22 cellular contexts compared by ENCODE assay signal in the genomic region with DNA sequence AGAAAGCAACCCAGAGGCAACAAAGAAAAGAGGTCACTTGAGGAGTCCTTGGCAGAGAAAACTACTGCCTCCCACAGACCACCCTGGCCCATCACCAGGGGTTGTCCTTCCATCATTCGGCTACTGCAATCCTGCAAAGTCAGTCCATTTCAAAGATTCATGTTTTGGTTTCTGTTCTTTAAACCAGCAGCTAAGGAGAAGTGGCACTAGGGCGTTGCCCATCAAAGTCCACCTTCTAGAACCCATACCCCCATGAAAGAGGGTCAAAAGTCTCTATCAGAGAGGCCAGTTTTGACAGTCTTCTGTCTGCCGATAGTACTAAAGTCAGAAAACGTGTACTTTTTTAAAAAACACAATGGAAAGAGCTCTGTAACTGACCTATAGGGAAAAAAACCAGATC. TPM values are rescaled to one million over a fixed set of nuclear protein-coding genes. Genes with fewer than 3 reads are reported as not detected.
DNase-seq lines count a peak whose midpoint lies in the region; ATAC-seq and TF ChIP-seq lines count a peak whose summit lies in the region.
"Had no signal": no experiment of that assay in that cellular context is flagged by ENCODE, and none has a peak within 500 bp of the region (broad histone marks: within the 10 kb centered on the region; RNA-seq: fewer than 3 reads in every experiment).

No MANE protein-coding gene starts in this region.

- H3F3A ChIP-seq in OCI-LY1 (ENCODE audit: insufficient read depth, low read length): no peaks in the 10 kb centered on the region

- H2AFZ ChIP-seq in OCI-LY1 (ENCODE audit: low read length): no peak overlapping the region
- H2AFZ ChIP-seq: PC-9 had no signal

- POLR2A ChIA-PET in activated CD4-positive, alpha-beta T cell treated with anti-CD3 and anti-CD28 coated beads, Interleukin-2, amount 10 ng/mL, durations not matched to agents 7 days and 5 days (lab: Charles Lee): interaction anchor here (0.6 kb wide), 1 partner anchor 13 kb away, joined by 3 read pairs; no protein-coding TSS in a partner anchor

- H3K36me3 ChIP-seq in OCI-LY1 (ENCODE audit: insufficient read depth, low read length): peaks cover 34% of the 10 kb centered on the region
- H3K36me3 ChIP-seq in gastroesophageal sphincter: peaks cover 0 to 15% of the 10 kb centered on the region in 2 donors
- no peaks in the 10 kb centered on the region for H3K36me3 ChIP-seq in thoracic aorta
- H3K36me3 ChIP-seq: upper lobe of left lung had no signal

- CTCF ChIA-PET in activated CD4-positive, alpha-beta T cell treated with anti-CD3 and anti-CD28 coated beads, Interleukin-2, amount 10 ng/mL, durations not matched to agents 7 days and 5 days (lab: Charles Lee): interaction anchor here (0.8 to 1.2 kb wide), 3 partner anchors 8 to 14 kb away, joined by 3 to 4 read pairs (median 3); a partner anchor contains a TSS

- H3K27me3 ChIP-seq in OCI-LY1 (ENCODE audit: insufficient read depth, low read length) (no peaks in the 10 kb centered on the region), gastroesophageal sphincter (no peaks in the 10 kb centered on the region), thoracic aorta (replicated peaks; ENCODE audit: insufficient read depth) (no peaks in the 10 kb centered on the region)
- H3K27me3 ChIP-seq: BLaER1 treated with 17β-estradiol and CSF1 and Interleukin-3, amounts not matched to agents 10 nM and 100 nM; upper lobe of left lung had no signal

- H3K27ac Mint-ChIP-seq in activated CD4-positive, alpha-beta T cell treated with anti-CD3 and anti-CD28 coated beads, Interleukin-2, amount 10 ng/mL, durations not matched to agents 7 days and 5 days: peak overlapping the region; percentile 43

- H3K4me3 ChIP-seq in OCI-LY1 (ENCODE audit: low read depth, low read length, poor library complexity, severe bottlenecking) (no peak overlapping the region), gastroesophageal sphincter (no peak overlapping the region), thoracic aorta (no peak overlapping the region)
- H3K4me3 ChIP-seq: BLaER1 treated with 17β-estradiol and CSF1 and Interleukin-3, amounts not matched to agents 10 nM and 100 nM; PC-9; smooth muscle cell; upper lobe of left lung had no signal

- no peaks in the 10 kb centered on the region for H3K9me3 Mint-ChIP-seq in activated CD4-positive, alpha-beta T cell treated with anti-CD3 and anti-CD28 coated beads, Interleukin-2, amount 10 ng/mL, durations not matched to agents 7 days and 5 days
- H3K9me3 Mint-ChIP-seq: activated CD4-positive, alpha-beta T cell treated with anti-CD3 and anti-CD28 coated beads, Interleukin-2, amount 10 ng/mL, durations not matched to agents 24 days and 14 days; activated naive CD4-positive, alpha-beta T cell treated with anti-CD3 and anti-CD28 coated beads, Interleukin-2, amount 10 ng/mL, durations not matched to agents 7 days and 5 days; nephron had no signal

- ATAC-seq in gastroesophageal sphincter (no peak), thoracic aorta (ENCODE audit: insufficient number of reproducible peaks, low FRiP score, low read depth) (no peak), HG03469 (IDR thresholded peaks at IDR 0.05; ENCODE audit: unreplicated experiment) (no peak)

- H3K9me3 ChIP-seq in OCI-LY1 (ENCODE audit: low read length): no peaks in the 10 kb centered on the region
- H3K9me3 ChIP-seq in gastroesophageal sphincter: no peaks in the 10 kb centered on the region
- H3K9me3 ChIP-seq in thoracic aorta: no peaks in the 10 kb centered on the region
- H3K9me3 ChIP-seq: BLaER1 treated with 17β-estradiol and CSF1 and Interleukin-3, amounts not matched to agents 10 nM and 100 nM; upper lobe of left lung had no signal

- TF ChIP-seq POLR2A in gastroesophageal sphincter (IDR thresholded peaks at IDR 0.05): no peak

- no peak overlapping the region for H3K4me3 Mint-ChIP-seq in activated CD4-positive, alpha-beta T cell treated with anti-CD3 and anti-CD28 coated beads, Interleukin-2, amount 10 ng/mL, durations not matched to agents 7 days and 5 days
- H3K4me3 Mint-ChIP-seq: activated CD4-positive, alpha-beta T cell treated with anti-CD3 and anti-CD28 coated beads, Interleukin-2, amount 10 ng/mL, durations not matched to agents 24 days and 14 days; activated naive CD4-positive, alpha-beta T cell treated with anti-CD3 and anti-CD28 coated beads, Interleukin-2, amount 10 ng/mL, durations not matched to agents 7 days and 5 days; nephron had no signal

- no peaks in the 10 kb centered on the region for H3K27me3 Mint-ChIP-seq in activated CD4-positive, alpha-beta T cell treated with anti-CD3 and anti-CD28 coated beads, Interleukin-2, amount 10 ng/mL, durations not matched to agents 7 days and 5 days
- H3K27me3 Mint-ChIP-seq: activated CD4-positive, alpha-beta T cell treated with anti-CD3 and anti-CD28 coated beads, Interleukin-2, amount 10 ng/mL, durations not matched to agents 24 days and 14 days; activated naive CD4-positive, alpha-beta T cell treated with anti-CD3 and anti-CD28 coated beads, Interleukin-2, amount 10 ng/mL, durations not matched to agents 7 days and 5 days had no signal

- H3K79me2 ChIP-seq in OCI-LY1 (ENCODE audit: insufficient read depth, low read length): peaks cover 90% of the 10 kb centered on the region

- no peak for DNase-seq in activated CD4-positive, alpha-beta T cell treated with anti-CD3 and anti-CD28 coated beads, Interleukin-2, amount 10 ng/mL, durations not matched to agents 7 days and 5 days
- no peak for DNase-seq in activated CD4-positive, alpha-beta T cell treated with anti-CD3 and anti-CD28 coated beads for 48 hours
- no peak for DNase-seq in thoracic aorta (ENCODE audit: low spot score)
- DNase-seq in NCI-H2081 treated with DMSO at 0.1 percent for 48 hours (lab: John Stamatoyannopoulos, UW): no peak
- DNase-seq in NCI-H2171 (lab: John Stamatoyannopoulos, UW): no peak
- DNase-seq: activated CD4-positive, alpha-beta T cell treated with anti-CD3 and anti-CD28 coated beads, Interleukin-2, amount 10 ng/mL, durations not matched to agents 24 days and 14 days; activated CD8-positive, alpha-beta memory T cell treated with anti-CD3 and anti-CD28 coated beads, Interleukin-2, amount 50 U/mL, for 48 hours; activated naive CD4-positive, alpha-beta T cell treated with anti-CD3 and anti-CD28 coated beads, Interleukin-2, amount 10 ng/mL, durations not matched to agents 7 days and 5 days; DMS153; IMR-90; NCI-H2029 treated with DMSO at 0.1 percent for 48 hours; NCI-H510A treated with DMSO at 0.1 percent for 48 hours; PC-9; posterior cingulate gyrus; T1000 had no signal

- no peak for TF ChIP-seq CTCF in OCI-LY1 (IDR thresholded peaks at IDR 0.05; ENCODE audit: low read length)
- no peak for TF ChIP-seq CTCF in gastroesophageal sphincter (IDR thresholded peaks at IDR 0.05)
- no peak for TF ChIP-seq CTCF in thoracic aorta (IDR thresholded peaks at IDR 0.05)

- H3K9ac ChIP-seq in OCI-LY1 (ENCODE audit: low read length): no peak overlapping the region
- H3K9ac ChIP-seq: BLaER1 treated with 17β-estradiol and CSF1 and Interleukin-3, amounts not matched to agents 10 nM and 100 nM had no signal

- H3K9me2 ChIP-seq in OCI-LY1 (ENCODE audit: low read depth, low read length): no peaks in the 10 kb centered on the region

- TF ChIP-seq EP300 in gastroesophageal sphincter (IDR thresholded peaks at IDR 0.05): no peak

- H4K20me1 ChIP-seq in OCI-LY1 (ENCODE audit: insufficient read depth, low read length): no peaks in the 10 kb centered on the region

- H3K4me1 ChIP-seq in OCI-LY1 (ENCODE audit: insufficient read depth, low read length, severe bottlenecking): peaks cover 80% of the 10 kb centered on the region
- H3K4me1 ChIP-seq in gastroesophageal sphincter: peaks cover 19 to 90% (median 27%) of the 10 kb centered on the region in 3 donors
- H3K4me1 ChIP-seq in thoracic aorta (ENCODE audit: control insufficient read depth in 1 of 2, low read depth in 2 of 2): peaks cover 69 to 96% of the 10 kb centered on the region in 2 donors

- H3K36me3 Mint-ChIP-seq in activated CD4-positive, alpha-beta T cell treated with anti-CD3 and anti-CD28 coated beads, Interleukin-2, amount 10 ng/mL, durations not matched to agents 7 days and 5 days (ENCODE audit: low read depth): peaks cover 8% of the 10 kb centered on the region

- peaks cover 35% of the 10 kb centered on the region for H3K4me1 Mint-ChIP-seq in activated CD4-positive, alpha-beta T cell treated with anti-CD3 and anti-CD28 coated beads, Interleukin-2, amount 10 ng/mL, durations not matched to agents 7 days and 5 days

- peak overlapping the region; percentile 15; the same call in 1 of the 2 replicates for H3K4me2 ChIP-seq in OCI-LY1 (ENCODE audit: low read length)
- H3K4me2 ChIP-seq: PC-9, smooth muscle cell had no signal

- WGBS in gastroesophageal sphincter (ENCODE audit: low coverage in 1 of 2), 2 donors: 78 to 85% methylated on average over 3 to 4 of the region's 4 CpGs

- H3K27ac ChIP-seq in OCI-LY1 (ENCODE audit: low read depth, low read length, poor library complexity, severe bottlenecking) (peak overlapping the region; percentile 25), gastroesophageal sphincter (peak overlapping the region; percentile 3 to 75 (median 64)), thoracic aorta (peak overlapping the region; percentile 32 to 68)
- H3K27ac ChIP-seq: PC-9 had no signal

RNA-seq across cellular contexts. Expression of a gene that starts 14.4 kb away (rescaled TPM):
- total RNA-seq in activated CD4-positive, alpha-beta T cell treated with anti-CD3 and anti-CD28 coated beads, Interleukin-2, amount 10 ng/mL, durations not matched to agents 7 days and 5 days: 10 to 100 TPM; 18.9 to 21.8 TPM
- total RNA-seq in gastroesophageal sphincter: 10 to 100 TPM; 30.8 to 66.0 (median 53.4) TPM
- 10 to 100 TPM; 69.3 to 70.9 TPM for total RNA-seq in thoracic aorta
